In the genomic region with DNA sequence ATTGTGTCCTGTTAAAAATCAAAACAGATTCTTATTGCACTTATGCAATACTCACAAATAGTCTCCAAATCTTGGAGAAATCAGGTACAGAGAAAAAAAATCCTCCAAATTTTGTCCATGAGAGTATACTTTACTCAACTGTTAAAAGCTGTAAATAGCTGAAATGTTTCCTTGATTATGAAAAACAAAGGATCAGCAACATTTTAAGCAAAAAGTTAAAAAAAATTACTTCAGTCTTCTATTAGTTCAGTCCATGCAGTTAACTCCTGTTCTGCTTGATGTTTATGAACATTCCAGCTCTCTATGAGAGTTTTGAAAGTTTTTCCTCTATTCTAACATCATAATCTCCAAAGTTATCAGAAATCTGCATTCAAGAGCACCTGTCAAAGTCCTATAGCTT, we compare ENCODE assay signal across 10 cellular contexts. TPM values are rescaled to one million over a fixed set of nuclear protein-coding genes. Genes with fewer than 3 reads are reported as not detected.
"Had no signal": no experiment of that assay in that cellular context is flagged by ENCODE, and none has a peak within 500 bp of the region (broad histone marks: within the 10 kb centered on the region; RNA-seq: fewer than 3 reads in every experiment).

No MANE protein-coding gene starts in this region.

- H3K4me3 ChIP-seq: K562 had no signal

- H3K27ac ChIP-seq: HL-60, KMS-11 had no signal

- DNase-seq: IMR-90, KBM-7, KG1 had no signal

- ATAC-seq: HepG2, K562 had no signal

- H3K4me2 ChIP-seq: KMS-11 had no signal

- H3K9ac ChIP-seq: KMS-11 had no signal

RNA-seq across cellular contexts. Expression of gene ZNF80, which starts 22.8 kb away (rescaled TPM):
- total RNA-seq: HepG2, HT-29, HT1080, IMR-90 had no signal
- polyA plus RNA-seq: HepG2, IgD-negative memory B cell, IMR-90 had no signal

RNA-seq across cellular contexts. Expression of gene TIGIT, which starts 33.7 kb away (rescaled TPM):
- total RNA-seq: HepG2, HT-29, HT1080, IMR-90 had no signal
- polyA plus RNA-seq: HepG2, IMR-90, K562 had no signal
